ENCODE assay signal across 1 cellular context in the genomic region with DNA sequence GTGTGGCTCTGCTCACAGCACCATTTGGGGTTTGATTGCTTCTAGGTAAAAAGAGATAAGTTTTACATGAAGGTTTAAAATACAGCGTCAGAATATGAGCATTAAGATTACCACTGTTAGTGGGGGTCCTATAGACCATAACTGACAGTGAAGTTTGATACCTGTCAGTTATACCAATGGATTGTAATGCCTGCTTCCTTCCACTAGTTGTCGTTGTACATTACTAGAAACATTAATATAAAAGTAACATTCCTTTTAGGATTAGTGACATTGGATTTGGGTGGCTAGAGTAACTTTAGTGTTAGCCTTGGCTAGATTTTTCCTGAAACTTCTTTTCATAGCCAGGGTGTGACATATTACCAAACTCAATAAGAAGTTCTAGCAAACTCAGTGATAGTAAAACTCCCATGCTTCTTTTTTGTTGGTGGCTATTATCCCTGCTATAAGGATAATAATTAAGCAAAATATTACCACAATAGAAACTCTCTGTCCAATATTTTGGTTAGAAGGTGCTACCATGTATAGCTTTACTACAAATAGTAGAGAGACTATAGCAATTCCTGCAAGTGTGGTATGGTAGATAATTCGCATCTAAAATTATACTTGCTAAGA.
TF ChIP-seq lines count a peak whose summit lies in the region.

No MANE protein-coding gene starts in this region.

TF ChIP-seq in GM23338, 12 proteins besides CTCF, POLR2A, EP300 and RAD21 (continued from another document):
- TF ChIP-seq, protein P1, sequence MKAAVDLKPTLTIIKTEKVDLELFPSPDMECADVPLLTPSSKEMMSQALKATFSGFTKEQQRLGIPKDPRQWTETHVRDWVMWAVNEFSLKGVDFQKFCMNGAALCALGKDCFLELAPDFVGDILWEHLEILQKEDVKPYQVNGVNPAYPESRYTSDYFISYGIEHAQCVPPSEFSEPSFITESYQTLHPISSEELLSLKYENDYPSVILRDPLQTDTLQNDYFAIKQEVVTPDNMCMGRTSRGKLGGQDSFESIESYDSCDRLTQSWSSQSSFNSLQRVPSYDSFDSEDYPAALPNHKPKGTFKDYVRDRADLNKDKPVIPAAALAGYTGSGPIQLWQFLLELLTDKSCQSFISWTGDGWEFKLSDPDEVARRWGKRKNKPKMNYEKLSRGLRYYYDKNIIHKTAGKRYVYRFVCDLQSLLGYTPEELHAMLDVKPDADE (IDR thresholded peaks at IDR 0.05), result no peak
- TF ChIP-seq ZNF331 (CRISPR knock-in tag; IDR thresholded peaks at IDR 0.05; ENCODE audit: low read depth) (no peak), POLR2AphosphoS5 (IDR thresholded peaks at IDR 0.05; ENCODE audit: low read depth) (no peak), JUNB (IDR thresholded peaks at IDR 0.05; ENCODE audit: unreplicated experiment) (no peak), CREB1 (CRISPR knock-in tag; IDR thresholded peaks at IDR 0.05; ENCODE audit: low read depth) (no peak), EZH2phosphoT487 (IDR thresholded peaks at IDR 0.05; ENCODE audit: unreplicated experiment) (no peak)
- TF ChIP-seq, protein P2, sequence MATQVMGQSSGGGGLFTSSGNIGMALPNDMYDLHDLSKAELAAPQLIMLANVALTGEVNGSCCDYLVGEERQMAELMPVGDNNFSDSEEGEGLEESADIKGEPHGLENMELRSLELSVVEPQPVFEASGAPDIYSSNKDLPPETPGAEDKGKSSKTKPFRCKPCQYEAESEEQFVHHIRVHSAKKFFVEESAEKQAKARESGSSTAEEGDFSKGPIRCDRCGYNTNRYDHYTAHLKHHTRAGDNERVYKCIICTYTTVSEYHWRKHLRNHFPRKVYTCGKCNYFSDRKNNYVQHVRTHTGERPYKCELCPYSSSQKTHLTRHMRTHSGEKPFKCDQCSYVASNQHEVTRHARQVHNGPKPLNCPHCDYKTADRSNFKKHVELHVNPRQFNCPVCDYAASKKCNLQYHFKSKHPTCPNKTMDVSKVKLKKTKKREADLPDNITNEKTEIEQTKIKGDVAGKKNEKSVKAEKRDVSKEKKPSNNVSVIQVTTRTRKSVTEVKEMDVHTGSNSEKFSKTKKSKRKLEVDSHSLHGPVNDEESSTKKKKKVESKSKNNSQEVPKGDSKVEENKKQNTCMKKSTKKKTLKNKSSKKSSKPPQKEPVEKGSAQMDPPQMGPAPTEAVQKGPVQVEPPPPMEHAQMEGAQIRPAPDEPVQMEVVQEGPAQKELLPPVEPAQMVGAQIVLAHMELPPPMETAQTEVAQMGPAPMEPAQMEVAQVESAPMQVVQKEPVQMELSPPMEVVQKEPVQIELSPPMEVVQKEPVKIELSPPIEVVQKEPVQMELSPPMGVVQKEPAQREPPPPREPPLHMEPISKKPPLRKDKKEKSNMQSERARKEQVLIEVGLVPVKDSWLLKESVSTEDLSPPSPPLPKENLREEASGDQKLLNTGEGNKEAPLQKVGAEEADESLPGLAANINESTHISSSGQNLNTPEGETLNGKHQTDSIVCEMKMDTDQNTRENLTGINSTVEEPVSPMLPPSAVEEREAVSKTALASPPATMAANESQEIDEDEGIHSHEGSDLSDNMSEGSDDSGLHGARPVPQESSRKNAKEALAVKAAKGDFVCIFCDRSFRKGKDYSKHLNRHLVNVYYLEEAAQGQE (IDR thresholded peaks at IDR 0.05; ENCODE audit: unreplicated experiment), result no peak
